In the genomic region with DNA sequence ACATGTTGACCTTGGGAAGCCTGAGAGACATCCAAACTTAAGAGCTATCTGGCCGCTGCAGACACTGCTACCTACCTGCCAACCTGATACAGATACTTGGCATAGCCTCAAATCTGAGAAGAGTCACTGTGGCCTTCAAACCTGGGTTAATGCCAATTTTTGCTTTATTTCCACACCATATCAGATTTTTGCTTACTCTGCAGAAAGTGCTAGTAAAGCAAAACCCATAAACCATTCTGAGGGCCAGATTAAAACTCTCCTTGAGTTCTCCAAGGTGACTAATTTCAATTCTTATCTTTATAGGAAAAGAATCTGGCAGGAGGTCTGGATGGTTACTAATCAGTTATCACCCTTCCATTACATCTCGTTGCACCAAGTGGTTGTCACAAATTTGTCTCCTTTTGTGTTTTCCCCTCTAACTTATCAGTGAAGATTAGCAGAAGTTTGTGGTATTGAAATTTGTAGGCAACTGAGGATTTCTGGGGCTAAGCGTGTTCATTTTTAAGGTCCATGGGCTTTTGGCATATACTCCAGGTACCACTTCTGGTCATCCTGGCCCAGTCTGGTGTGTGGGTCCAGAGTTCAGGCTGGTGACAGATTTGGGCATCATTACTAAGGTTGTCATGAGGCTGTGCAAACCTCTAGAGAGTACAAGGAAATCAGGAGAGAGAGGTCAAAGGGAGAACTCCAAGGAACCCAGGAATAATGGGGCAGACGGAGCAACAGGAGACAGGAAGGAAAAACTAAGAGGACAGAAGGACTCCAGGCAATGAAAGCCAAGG, we compare ENCODE assay signal across 10 cellular contexts.
"Had no signal": no experiment of that assay in that cellular context is flagged by ENCODE, and none has a peak within 500 bp of the region (broad histone marks: within the 10 kb centered on the region; RNA-seq: fewer than 3 reads in every experiment).

No MANE protein-coding gene starts in this region.

- H3K36me3 ChIP-seq: adrenal gland, tibial nerve had no signal

- H3K4me3 ChIP-seq: adrenal gland, smooth muscle cell, tibial nerve had no signal

- H3K27me3 ChIP-seq: adrenal gland, tibial nerve had no signal

- H3K4me2 ChIP-seq: smooth muscle cell had no signal

- H3K9me3 ChIP-seq: adrenal gland, tibial nerve had no signal

- H3K27ac ChIP-seq: adrenal gland, tibial nerve had no signal

- ATAC-seq: activated CD4-positive, CD25-positive, alpha-beta regulatory T cell treated with anti-CD3 and anti-CD28 coated beads, Interleukin-2, amount 50 U/mL, for 24 hours; effector memory CD8-positive, alpha-beta T cell had no signal

- DNase-seq: activated naive CD4-positive, alpha-beta T cell treated with anti-CD3 and anti-CD28 coated beads, Interleukin-2, amount 50 U/mL, for 16 hours; activated T-cell treated with anti-CD3 and anti-CD28 coated beads, Interleukin-2, amount 50 U/mL, for 1 hour; cortex of kidney; effector memory CD8-positive, alpha-beta T cell; erythroblast; posterior cingulate gyrus had no signal
